In genomic region chr3:89624494-89624893, GRCh38 we compare ENCODE assay signal across 1 cellular context.
TF ChIP-seq lines count a peak whose summit lies in the region.

No MANE protein-coding gene starts in this region.

TF ChIP-seq in HepG2, 621 proteins besides CTCF, POLR2A, EP300 and RAD21 (continued from another document):
- TF ChIP-seq, protein P1, sequence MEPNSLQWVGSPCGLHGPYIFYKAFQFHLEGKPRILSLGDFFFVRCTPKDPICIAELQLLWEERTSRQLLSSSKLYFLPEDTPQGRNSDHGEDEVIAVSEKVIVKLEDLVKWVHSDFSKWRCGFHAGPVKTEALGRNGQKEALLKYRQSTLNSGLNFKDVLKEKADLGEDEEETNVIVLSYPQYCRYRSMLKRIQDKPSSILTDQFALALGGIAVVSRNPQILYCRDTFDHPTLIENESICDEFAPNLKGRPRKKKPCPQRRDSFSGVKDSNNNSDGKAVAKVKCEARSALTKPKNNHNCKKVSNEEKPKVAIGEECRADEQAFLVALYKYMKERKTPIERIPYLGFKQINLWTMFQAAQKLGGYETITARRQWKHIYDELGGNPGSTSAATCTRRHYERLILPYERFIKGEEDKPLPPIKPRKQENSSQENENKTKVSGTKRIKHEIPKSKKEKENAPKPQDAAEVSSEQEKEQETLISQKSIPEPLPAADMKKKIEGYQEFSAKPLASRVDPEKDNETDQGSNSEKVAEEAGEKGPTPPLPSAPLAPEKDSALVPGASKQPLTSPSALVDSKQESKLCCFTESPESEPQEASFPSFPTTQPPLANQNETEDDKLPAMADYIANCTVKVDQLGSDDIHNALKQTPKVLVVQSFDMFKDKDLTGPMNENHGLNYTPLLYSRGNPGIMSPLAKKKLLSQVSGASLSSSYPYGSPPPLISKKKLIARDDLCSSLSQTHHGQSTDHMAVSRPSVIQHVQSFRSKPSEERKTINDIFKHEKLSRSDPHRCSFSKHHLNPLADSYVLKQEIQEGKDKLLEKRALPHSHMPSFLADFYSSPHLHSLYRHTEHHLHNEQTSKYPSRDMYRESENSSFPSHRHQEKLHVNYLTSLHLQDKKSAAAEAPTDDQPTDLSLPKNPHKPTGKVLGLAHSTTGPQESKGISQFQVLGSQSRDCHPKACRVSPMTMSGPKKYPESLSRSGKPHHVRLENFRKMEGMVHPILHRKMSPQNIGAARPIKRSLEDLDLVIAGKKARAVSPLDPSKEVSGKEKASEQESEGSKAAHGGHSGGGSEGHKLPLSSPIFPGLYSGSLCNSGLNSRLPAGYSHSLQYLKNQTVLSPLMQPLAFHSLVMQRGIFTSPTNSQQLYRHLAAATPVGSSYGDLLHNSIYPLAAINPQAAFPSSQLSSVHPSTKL (CRISPR knock-in tag; IDR thresholded peaks at IDR 0.05): peak; percentile 78
- no peak for TF ChIP-seq DNMT3B (CRISPR knock-in tag; conservative IDR thresholded peaks at IDR 0.05)
- 0 out of 2 replicates have a peak, but pooled peaks have one; percentile 28 for TF ChIP-seq ZNF792 (CRISPR knock-in tag; IDR thresholded peaks at IDR 0.05)
- no peak for TF ChIP-seq BORCS8-MEF2B (CRISPR knock-in tag; IDR thresholded peaks at IDR 0.05)
- 0 out of 2 replicates have a peak, but pooled peaks have one; percentile 23 for TF ChIP-seq ISL2 (CRISPR knock-in tag; IDR thresholded peaks at IDR 0.05)
- TF ChIP-seq NFIC (IDR thresholded peaks at IDR 0.05; ENCODE audit: low read length): peak; percentile 29; the same call in 1 of the 2 replicates
- TF ChIP-seq FOXP1 (IDR thresholded peaks at IDR 0.05): no peak
- TF ChIP-seq FOXP1 (CRISPR knock-in tag; IDR thresholded peaks at IDR 0.05): peak; percentile 32; the same call in 1 of the 2 replicates
- peak; percentile 74 for TF ChIP-seq HMG20A (CRISPR knock-in tag; IDR thresholded peaks at IDR 0.05; ENCODE audit: borderline replicate concordance)
- no peak for TF ChIP-seq SOX13 (IDR thresholded peaks at IDR 0.05)
- peak in 1 of 2 experiments; percentile 66; a peak in 2 of 4 replicates for TF ChIP-seq SOX13 (CRISPR knock-in tag; conservative IDR thresholded peaks at IDR 0.05 in 1 of 2, IDR thresholded peaks at IDR 0.05 in 1 of 2)
- TF ChIP-seq ZNF382 (CRISPR knock-in tag; IDR thresholded peaks at IDR 0.05; ENCODE audit: borderline replicate concordance): no peak
- TF ChIP-seq ARNT (IDR thresholded peaks at IDR 0.05): no peak
- peak; percentile 86; the same call in 1 of the 2 replicates for TF ChIP-seq AHDC1 (CRISPR knock-in tag; IDR thresholded peaks at IDR 0.05; ENCODE audit: borderline replicate concordance)
- no peak for TF ChIP-seq ZNF468 (CRISPR knock-in tag; IDR thresholded peaks at IDR 0.05)
- TF ChIP-seq TEAD3 (CRISPR knock-in tag; optimal IDR thresholded peaks at IDR 0.05; ENCODE audit: borderline replicate concordance): peak; percentile 16
- TF ChIP-seq ZNF644 (CRISPR knock-in tag; IDR thresholded peaks at IDR 0.05; ENCODE audit: low read depth): 0 out of 2 replicates have a peak, but pooled peaks have one; percentile 71
- TF ChIP-seq NCOA2 (CRISPR knock-in tag; IDR thresholded peaks at IDR 0.05): peak; percentile 39
- peak; percentile 37; the same call in 1 of the 2 replicates for TF ChIP-seq FOXA3 (CRISPR knock-in tag; IDR thresholded peaks at IDR 0.05)
- TF ChIP-seq SP5 (CRISPR knock-in tag; IDR thresholded peaks at IDR 0.05; ENCODE audit: borderline replicate concordance, low read depth): peak; percentile 49
- TF ChIP-seq BCL6 (CRISPR knock-in tag; IDR thresholded peaks at IDR 0.05): peak; percentile 35; the same call in 1 of the 2 replicates
- peak; percentile 25; the same call in 1 of the 2 replicates for TF ChIP-seq SALL1 (CRISPR knock-in tag; IDR thresholded peaks at IDR 0.05)
- TF ChIP-seq POGZ (CRISPR knock-in tag; IDR thresholded peaks at IDR 0.05): 0 out of 2 replicates have a peak, but pooled peaks have one; percentile 18
- no peak for TF ChIP-seq HMGA1 (CRISPR knock-in tag; conservative IDR thresholded peaks at IDR 0.05)
- TF ChIP-seq, protein P2, sequence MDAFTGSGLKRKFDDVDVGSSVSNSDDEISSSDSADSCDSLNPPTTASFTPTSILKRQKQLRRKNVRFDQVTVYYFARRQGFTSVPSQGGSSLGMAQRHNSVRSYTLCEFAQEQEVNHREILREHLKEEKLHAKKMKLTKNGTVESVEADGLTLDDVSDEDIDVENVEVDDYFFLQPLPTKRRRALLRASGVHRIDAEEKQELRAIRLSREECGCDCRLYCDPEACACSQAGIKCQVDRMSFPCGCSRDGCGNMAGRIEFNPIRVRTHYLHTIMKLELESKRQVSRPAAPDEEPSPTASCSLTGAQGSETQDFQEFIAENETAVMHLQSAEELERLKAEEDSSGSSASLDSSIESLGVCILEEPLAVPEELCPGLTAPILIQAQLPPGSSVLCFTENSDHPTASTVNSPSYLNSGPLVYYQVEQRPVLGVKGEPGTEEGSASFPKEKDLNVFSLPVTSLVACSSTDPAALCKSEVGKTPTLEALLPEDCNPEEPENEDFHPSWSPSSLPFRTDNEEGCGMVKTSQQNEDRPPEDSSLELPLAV (CRISPR knock-in tag; conservative IDR thresholded peaks at IDR 0.05; ENCODE audit: low read depth): no peak
- TF ChIP-seq SOX5 (CRISPR knock-in tag; IDR thresholded peaks at IDR 0.05; ENCODE audit: borderline replicate concordance): 0 out of 2 replicates have a peak, but pooled peaks have one; percentile 37
- 0 out of 2 replicates have a peak, but pooled peaks have one; percentile 9 for TF ChIP-seq FOSL2 (CRISPR knock-in tag; IDR thresholded peaks at IDR 0.05)
- TF ChIP-seq HOMEZ (CRISPR knock-in tag; IDR thresholded peaks at IDR 0.05; ENCODE audit: low read depth): 0 out of 2 replicates have a peak, but pooled peaks have one; percentile 35
- TF ChIP-seq CBX5 (CRISPR knock-in tag; IDR thresholded peaks at IDR 0.05; ENCODE audit: borderline replicate concordance): no peak
- TF ChIP-seq ZMYM4 (CRISPR knock-in tag; IDR thresholded peaks at IDR 0.05): peak; percentile 43; the same call in 1 of the 2 replicates
